Comparison of ENCODE assay signal across 28 cellular contexts in genomic region chr4:151048913-151049312, GRCh38.
"Had no signal": no experiment of that assay in that cellular context is flagged by ENCODE, and none has a peak within 500 bp of the region (broad histone marks: within the 10 kb centered on the region; RNA-seq: fewer than 3 reads in every experiment).

No MANE protein-coding gene starts in this region.

- DNase-seq: activated CD4-positive, alpha-beta memory T cell treated with anti-CD3 and anti-CD28 coated beads, Interleukin-2, amount 10 ng/mL, durations not matched to agents 7 days and 5 days; activated CD4-positive, alpha-beta T cell treated with anti-CD3 and anti-CD28 coated beads for 48 hours; activated CD4-positive, CD25-positive, alpha-beta regulatory T cell; activated CD8-positive, alpha-beta memory T cell treated with anti-CD3 and anti-CD28 coated beads, Interleukin-2, amount 10 ng/mL, durations not matched to agents 7 days and 5 days; activated effector memory CD4-positive, alpha-beta T cell treated with anti-CD3 and anti-CD28 coated beads, Interleukin-2, amount 50 U/mL, for 16 hours; activated naive CD4-positive, alpha-beta T cell treated with anti-CD3 and anti-CD28 coated beads, Interleukin-2, amount 50 U/mL, for 16 hours; activated naive CD8-positive, alpha-beta T cell treated with anti-CD3 and anti-CD28 coated beads, Interleukin-2, amount 50 U/mL, for 24 hours; activated T-cell treated with anti-CD3 and anti-CD28 coated beads for 4 hours; anterior cingulate cortex; body of pancreas; cortex of kidney; effector CD8-positive, alpha-beta T cell; foreskin melanocyte; immature natural killer cell; kidney glomerular epithelial cell; left ventricle myocardium inferior; natural killer cell; pancreas; stimulated activated CD4-positive, alpha-beta T cell treated with anti-CD3 and anti-CD28 coated beads, Interleukin-2, amount 100 ng/mL, for 24 hours; stimulated activated naive CD8-positive, alpha-beta T cell treated with anti-CD3 and anti-CD28 coated beads, Interleukin-15, amount 100 ng/mL, for 72 hours; T1000 had no signal

- H3K27me3 ChIP-seq: body of pancreas, cardiac muscle cell, pancreas, tibial nerve had no signal

- H3K9me3 Mint-ChIP-seq: activated CD4-positive, alpha-beta memory T cell treated with anti-CD3 and anti-CD28 coated beads, Interleukin-2, amount 10 ng/mL, durations not matched to agents 7 days and 5 days; activated naive CD8-positive, alpha-beta T cell treated with anti-CD3 and anti-CD28 coated beads, Interleukin-2, amount 50 U/mL, for 24 hours; immature natural killer cell; mesothelial cell of epicardium; natural killer cell; stimulated activated effector memory CD8-positive, alpha-beta T cell treated with anti-CD3 and anti-CD28 coated beads, Interleukin-12 subunit alpha, Interleukin-12 subunit beta, amount 100 ng/mL, for 72 hours; stimulated activated naive CD8-positive, alpha-beta T cell treated with anti-CD3 and anti-CD28 coated beads, Interleukin-15, amount 100 ng/mL, for 72 hours; T-helper 1 cell treated with Interleukin-12 subunit alpha and Interleukin-12 subunit beta and Interleukin-4 antibody, amounts not matched to agents 30 μg/mL and 1 μg/mL, for 36 hours had no signal

- H3K27ac Mint-ChIP-seq: activated CD4-positive, alpha-beta memory T cell treated with anti-CD3 and anti-CD28 coated beads, Interleukin-2, amount 10 ng/mL, durations not matched to agents 7 days and 5 days; activated CD8-positive, alpha-beta memory T cell treated with anti-CD3 and anti-CD28 coated beads, Interleukin-2, amount 10 ng/mL, durations not matched to agents 7 days and 5 days; activated naive CD8-positive, alpha-beta T cell treated with anti-CD3 and anti-CD28 coated beads, Interleukin-2, amount 50 U/mL, for 24 hours; immature natural killer cell; mesothelial cell of epicardium; natural killer cell; stimulated activated effector memory CD8-positive, alpha-beta T cell treated with anti-CD3 and anti-CD28 coated beads, Interleukin-12 subunit alpha, Interleukin-12 subunit beta, amount 100 ng/mL, for 72 hours; stimulated activated naive CD8-positive, alpha-beta T cell treated with anti-CD3 and anti-CD28 coated beads, Interleukin-15, amount 100 ng/mL, for 72 hours; T-helper 1 cell treated with Interleukin-12 subunit alpha and Interleukin-12 subunit beta and Interleukin-4 antibody, amounts not matched to agents 30 μg/mL and 1 μg/mL, for 36 hours had no signal

- H3K4me1 Mint-ChIP-seq: activated CD4-positive, alpha-beta memory T cell treated with anti-CD3 and anti-CD28 coated beads, Interleukin-2, amount 10 ng/mL, durations not matched to agents 7 days and 5 days; activated CD8-positive, alpha-beta memory T cell treated with anti-CD3 and anti-CD28 coated beads, Interleukin-2, amount 10 ng/mL, durations not matched to agents 7 days and 5 days; immature natural killer cell; mesothelial cell of epicardium; natural killer cell; stimulated activated effector memory CD8-positive, alpha-beta T cell treated with anti-CD3 and anti-CD28 coated beads, Interleukin-12 subunit alpha, Interleukin-12 subunit beta, amount 100 ng/mL, for 72 hours; stimulated activated naive CD8-positive, alpha-beta T cell treated with anti-CD3 and anti-CD28 coated beads, Interleukin-15, amount 100 ng/mL, for 72 hours had no signal

- ATAC-seq: activated CD8-positive, alpha-beta memory T cell treated with anti-CD3 and anti-CD28 coated beads, Interleukin-2, amount 10 ng/mL, durations not matched to agents 7 days and 5 days; activated naive CD8-positive, alpha-beta T cell treated with anti-CD3 and anti-CD28 coated beads, Interleukin-2, amount 50 U/mL, for 24 hours; body of pancreas; natural killer cell; pancreas; right cardiac atrium; stimulated activated effector memory CD8-positive, alpha-beta T cell treated with anti-CD3 and anti-CD28 coated beads, Interleukin-12 subunit alpha, Interleukin-12 subunit beta, amount 100 ng/mL, for 72 hours; stimulated activated naive CD8-positive, alpha-beta T cell treated with anti-CD3 and anti-CD28 coated beads, Interleukin-15, amount 100 ng/mL, for 72 hours had no signal

- H3K4me3 ChIP-seq: body of pancreas, cardiac muscle cell, left ventricle myocardium inferior, pancreas, skin epidermis, tibial nerve had no signal

- H3K36me3 Mint-ChIP-seq: immature natural killer cell; mesothelial cell of epicardium; natural killer cell; stimulated activated effector memory CD8-positive, alpha-beta T cell treated with anti-CD3 and anti-CD28 coated beads, Interleukin-12 subunit alpha, Interleukin-12 subunit beta, amount 100 ng/mL, for 72 hours had no signal

- H3K4me3 Mint-ChIP-seq: activated CD4-positive, alpha-beta memory T cell treated with anti-CD3 and anti-CD28 coated beads, Interleukin-2, amount 10 ng/mL, durations not matched to agents 7 days and 5 days; activated CD8-positive, alpha-beta memory T cell treated with anti-CD3 and anti-CD28 coated beads, Interleukin-2, amount 10 ng/mL, durations not matched to agents 7 days and 5 days; activated naive CD8-positive, alpha-beta T cell treated with anti-CD3 and anti-CD28 coated beads, Interleukin-2, amount 50 U/mL, for 24 hours; immature natural killer cell; mesothelial cell of epicardium; natural killer cell; stimulated activated effector memory CD8-positive, alpha-beta T cell treated with anti-CD3 and anti-CD28 coated beads, Interleukin-12 subunit alpha, Interleukin-12 subunit beta, amount 100 ng/mL, for 72 hours; stimulated activated naive CD8-positive, alpha-beta T cell treated with anti-CD3 and anti-CD28 coated beads, Interleukin-15, amount 100 ng/mL, for 72 hours; T-helper 1 cell treated with Interleukin-12 subunit alpha and Interleukin-12 subunit beta and Interleukin-4 antibody, amounts not matched to agents 30 μg/mL and 1 μg/mL, for 36 hours had no signal

- H3K27me3 Mint-ChIP-seq: activated CD4-positive, alpha-beta memory T cell treated with anti-CD3 and anti-CD28 coated beads, Interleukin-2, amount 10 ng/mL, durations not matched to agents 7 days and 5 days; activated CD8-positive, alpha-beta memory T cell treated with anti-CD3 and anti-CD28 coated beads, Interleukin-2, amount 10 ng/mL, durations not matched to agents 7 days and 5 days; activated naive CD8-positive, alpha-beta T cell treated with anti-CD3 and anti-CD28 coated beads, Interleukin-2, amount 50 U/mL, for 24 hours; stimulated activated naive CD8-positive, alpha-beta T cell treated with anti-CD3 and anti-CD28 coated beads, Interleukin-15, amount 100 ng/mL, for 72 hours had no signal

- H3K36me3 ChIP-seq: cardiac muscle cell, left ventricle myocardium inferior, pancreas, tibial nerve had no signal
